Comparison of ENCODE assay signal across 8 cellular contexts in genomic region chr2:177265834-177266817, GRCh38. TPM values are rescaled to one million over a fixed set of nuclear protein-coding genes. Genes with fewer than 3 reads are reported as not detected.
A peak's percentile ranks its signal among the peaks of the same experiment; 100 is the strongest.
DNase-seq lines count a peak whose midpoint lies in the region; ATAC-seq and TF ChIP-seq lines count a peak whose summit lies in the region.

No MANE protein-coding gene starts in this region.

- H3K4me1 Mint-ChIP-seq in WTC11: peaks cover 37% of the 10 kb centered on the region
- H3K4me1 Mint-ChIP-seq in stimulated activated memory B cell treated with anti-CD40 and anti-IgM and Interleukin-4, amounts not matched to agents 10 μg/mL and 1 μg/mL and 100 μg/mL, for 72 hours: peaks cover 30% of the 10 kb centered on the region

- DNase-seq in Caki2 (ENCODE audit: low read depth) (peak; percentile 96), HT-29 (ENCODE audit: low spot score) (peak; percentile 48), WTC11 (ENCODE audit: low spot score) (no peak), glomerular visceral epithelial cell (ENCODE audit: extremely low spot score) (peak; percentile 73), NCI-H2107 (lab: John Stamatoyannopoulos, UW) (no peak), lower leg skin (ENCODE audit: low spot score in 2 of 2) (no peak)

- no peak for TF ChIP-seq POLR2A in lower leg skin (IDR thresholded peaks at IDR 0.05)

- H3K4me3 Mint-ChIP-seq in WTC11: peak overlapping the region; percentile 83
- H3K4me3 Mint-ChIP-seq in stimulated activated memory B cell treated with anti-CD40 and anti-IgM and Interleukin-4, amounts not matched to agents 10 μg/mL and 1 μg/mL and 100 μg/mL, for 72 hours: peak overlapping the region; percentile 97

- intact Hi-C loops in lower leg skin (cut with DNase I; ENCODE audit: low total_unique reads): no loop called here

- H3K27me3 Mint-ChIP-seq in WTC11 (ENCODE audit: low read depth): no peaks in the 10 kb centered on the region
- H3K27me3 Mint-ChIP-seq in stimulated activated memory B cell treated with anti-CD40 and anti-IgM and Interleukin-4, amounts not matched to agents 10 μg/mL and 1 μg/mL and 100 μg/mL, for 72 hours: no peaks in the 10 kb centered on the region

- ATAC-seq in WTC11: no peak
- no peak for ATAC-seq in stimulated activated memory B cell treated with anti-CD40 and anti-IgM and Interleukin-4, amounts not matched to agents 10 μg/mL and 1 μg/mL and 100 μg/mL, for 72 hours
- ATAC-seq in GM18868 (IDR thresholded peaks at IDR 0.05; ENCODE audit: unreplicated experiment): no peak

- CTCF ChIA-PET in WTC11 (lab: Charles Lee): interaction anchor here (1.4 to 4.8 kb wide), 3 partner anchors 67 to 102 kb away, joined by 4 to 34 read pairs (median 9); no protein-coding TSS in a partner anchor

- H3K36me3 Mint-ChIP-seq in WTC11: no peaks in the 10 kb centered on the region
- peaks cover 5% of the 10 kb centered on the region for H3K36me3 Mint-ChIP-seq in stimulated activated memory B cell treated with anti-CD40 and anti-IgM and Interleukin-4, amounts not matched to agents 10 μg/mL and 1 μg/mL and 100 μg/mL, for 72 hours

- WGBS in lower leg skin, 2 donors: 14 to 16% methylated on average over 4 of the region's 4 CpGs

- H3K4me3 ChIP-seq in lower leg skin (ENCODE audit: low read depth, poor library complexity, severe bottlenecking): no peak overlapping the region

- TF ChIP-seq CTCF in WTC11 (IDR thresholded peaks at IDR 0.05) (no peak), lower leg skin (IDR thresholded peaks at IDR 0.05) (no peak)

- POLR2A ChIA-PET in WTC11 (lab: Charles Lee): interaction anchor here (1.5 kb wide), 2 partner anchors 68 to 434 kb away, joined by 4 to 6 read pairs; no protein-coding TSS in a partner anchor

- no peaks in the 10 kb centered on the region for H3K9me3 Mint-ChIP-seq in WTC11
- no peaks in the 10 kb centered on the region for H3K9me3 Mint-ChIP-seq in stimulated activated memory B cell treated with anti-CD40 and anti-IgM and Interleukin-4, amounts not matched to agents 10 μg/mL and 1 μg/mL and 100 μg/mL, for 72 hours

- in situ Hi-C loops in Caki2 (cut with HindIII; ENCODE audit: low pct_unique_long_range_greater_than_20kb, low sequenced_read_pairs): loop anchor here (10.0 kb wide), 1 partner anchor 149 kb away; no protein-coding TSS in a partner anchor

- no peak overlapping the region for H3K27ac Mint-ChIP-seq in WTC11
- H3K27ac Mint-ChIP-seq in stimulated activated memory B cell treated with anti-CD40 and anti-IgM and Interleukin-4, amounts not matched to agents 10 μg/mL and 1 μg/mL and 100 μg/mL, for 72 hours: peak overlapping the region; percentile 100

TF ChIP-seq in WTC11, 78 proteins besides CTCF, POLR2A, EP300 and RAD21:
- TF ChIP-seq ELF4 (CRISPR knock-in tag; IDR thresholded peaks at IDR 0.05; ENCODE audit: low read depth) (no peak), GABPB1 (CRISPR knock-in tag; IDR thresholded peaks at IDR 0.05) (peak; percentile 37; the same call in 1 of the 2 replicates)
TF ChIP-seq in WTC11: peak in this region for 1.

RNA-seq across cellular contexts. Expression of gene NFE2L2, which starts 1.6 kb away (rescaled TPM):
- total RNA-seq in Caki2 (2014; rRNA removed; shearing (Covaris generic); ENCODE audit: low replicate concordance): 57.2 and 108 TPM in 2 replicates
- 30.8 and 30.9 TPM in 2 replicates for total RNA-seq in HT-29 (2014; rRNA removed; shearing (Covaris generic))
- total RNA-seq in WTC11 (2021): 21.4 to 26.3 TPM (median 22.7 TPM) in 3 replicates
- 100 to 1,000 TPM; 120 to 156 (median 128) TPM for total RNA-seq in lower leg skin

RNA-seq across cellular contexts. Expression of gene HNRNPA3, which starts 53.5 kb away (rescaled TPM):
- total RNA-seq in Caki2 (2014; rRNA removed; shearing (Covaris generic); ENCODE audit: low replicate concordance): 24.1 and 25.1 TPM in 2 replicates
- 30.4 and 33.8 TPM in 2 replicates for total RNA-seq in HT-29 (2014; rRNA removed; shearing (Covaris generic))
- 367 to 406 TPM (median 379 TPM) in 3 replicates for total RNA-seq in WTC11 (2021)
- 10 to 100 TPM; 32.6 to 55.9 (median 47.4) TPM for total RNA-seq in lower leg skin

Comparison
In these comparisons a context has a peak if more than half of its experiments do, and no peak if none do; other contexts are left out.
1. DNase-seq: peak in Caki2 (single experiment), HT-29 (single experiment) and glomerular visceral epithelial cell (single experiment); none in WTC11 (single experiment), NCI-H2107 (single experiment) and lower leg skin (0 of 2).